8 cellular contexts compared by ENCODE assay signal in the genomic region with DNA sequence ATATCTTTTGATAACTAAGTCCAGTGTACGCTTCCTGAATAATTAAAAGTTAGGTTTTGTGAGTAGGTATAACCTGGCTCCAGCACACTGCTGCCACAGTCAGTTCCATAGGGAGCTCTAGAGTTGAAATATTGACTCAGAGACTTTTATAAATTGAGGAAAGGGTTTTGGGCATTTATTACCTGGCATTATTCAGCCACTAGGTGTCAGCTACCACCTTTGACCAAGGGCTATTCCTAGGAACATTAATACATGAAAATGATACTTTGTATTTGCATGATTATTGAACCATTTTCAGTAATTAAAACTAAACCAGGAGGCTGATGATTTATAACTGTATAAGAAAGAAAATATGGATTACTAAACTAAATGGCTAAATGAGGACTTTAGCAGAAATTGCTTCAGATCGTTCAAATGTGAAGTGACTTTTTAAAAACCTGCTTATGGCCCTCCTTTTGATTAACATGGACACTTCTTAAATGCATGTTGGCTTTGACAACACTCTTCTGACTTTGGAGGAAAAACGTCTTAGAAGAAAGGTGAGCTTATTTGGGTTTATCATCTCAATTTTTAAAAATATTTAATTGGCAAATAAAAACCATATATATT.
A peak's percentile ranks its signal among the peaks of the same experiment; 100 is the strongest.
DNase-seq lines count a peak whose midpoint lies in the region; ATAC-seq and TF ChIP-seq lines count a peak whose summit lies in the region.

No MANE protein-coding gene starts in this region.

- H3K4me3 ChIP-seq in GM06990 (replicated peaks; ENCODE audit: low read depth, low read length), result no peak overlapping the region

- H3K36me3 ChIP-seq in GM06990 (ENCODE audit: control insufficient read depth, insufficient read depth, low read length), result no peaks in the 10 kb centered on the region

- no peak for DNase-seq in GM06990 (ENCODE audit: extremely low read depth, insufficient read length)
- peak; percentile 67 for DNase-seq in RKO (ENCODE audit: low spot score)
- DNase-seq in kidney glomerular epithelial cell (lab: John Stamatoyannopoulos, UW), result peak; percentile 22
- DNase-seq in HK-2 (ENCODE audit: unreplicated experiment), result no peak
- no peak for DNase-seq in CD1c-positive myeloid dendritic cell (ENCODE audit: extremely low spot score)
- DNase-seq in NCI-H187 treated with DMSO at 0.1 percent for 48 hours (lab: John Stamatoyannopoulos, UW), result no peak

- peak; percentile 45 for TF ChIP-seq CTCF in GM06990 (IDR thresholded peaks at IDR 0.05; ENCODE audit: insufficient read depth, low read length, poor library complexity, severe bottlenecking)

- no peaks in the 10 kb centered on the region for H3K27me3 ChIP-seq in GM06990 (replicated peaks; ENCODE audit: control insufficient read depth, insufficient read depth, low read length)

- ATAC-seq in HG02759 (IDR thresholded peaks at IDR 0.05; ENCODE audit: unreplicated experiment) (peak; percentile 49), GM19463 (IDR thresholded peaks at IDR 0.05; ENCODE audit: unreplicated experiment) (no peak)

Comparison
In these comparisons a context has a peak if more than half of its experiments do, and no peak if none do; other contexts are left out.
1. DNase-seq: peak in RKO (single experiment) and kidney glomerular epithelial cell (single experiment); none in GM06990 (single experiment), HK-2 (single experiment), CD1c-positive myeloid dendritic cell (single experiment) and NCI-H187 treated with DMSO at 0.1 percent for 48 hours (single experiment).